ENCODE assay signal across 9 cellular contexts in genomic region chrX:154730271-154730883, GRCh38. TPM values are rescaled to one million over a fixed set of nuclear protein-coding genes. Genes with fewer than 3 reads are reported as not detected.
DNase-seq lines count a peak whose midpoint lies in the region; ATAC-seq and TF ChIP-seq lines count a peak whose summit lies in the region.
"Had no signal": no experiment of that assay in that cellular context is flagged by ENCODE, and none has a peak within 500 bp of the region (broad histone marks: within the 10 kb centered on the region; RNA-seq: fewer than 3 reads in every experiment).

No MANE protein-coding gene starts in this region.

- no peaks in the 10 kb centered on the region for H3K27me3 ChIP-seq in RWPE2 (ENCODE audit: insufficient read depth, poor library complexity, severe bottlenecking)
- no peaks in the 10 kb centered on the region for H3K27me3 ChIP-seq in esophagus muscularis mucosa

- H3K36me3 ChIP-seq in RWPE2 (ENCODE audit: low read depth) (no peaks in the 10 kb centered on the region), esophagus muscularis mucosa (no peaks in the 10 kb centered on the region)

- 43% methylated on average over 6 of the region's 6 CpGs for WGBS in esophagus muscularis mucosa

- H3K4me1 ChIP-seq in RWPE2 (ENCODE audit: insufficient read depth, poor library complexity, severe bottlenecking) (peaks cover 76% of the 10 kb centered on the region), esophagus muscularis mucosa (peaks cover 88 to 99% (median 96%) of the 10 kb centered on the region in 4 donors)

- peak overlapping the region; percentile 95 to 99 for H3K27ac Mint-ChIP-seq in natural killer cell treated with Interleukin-12 subunit alpha and Interleukin-12 subunit beta and Interleukin-15 and Interleukin-18, amount 100 ng/mL, for 72 hours

- TF ChIP-seq EP300 in esophagus muscularis mucosa (IDR thresholded peaks at IDR 0.05): no peak

- H3K4me3 Mint-ChIP-seq in natural killer cell treated with Interleukin-12 subunit alpha and Interleukin-12 subunit beta and Interleukin-15 and Interleukin-18, amount 100 ng/mL, for 72 hours: peak overlapping the region; percentile 83

- ATAC-seq in RWPE2 (ENCODE audit: low read depth) (peak; percentile 17; the same call in 2 of the 3 replicates), HG03135 (IDR thresholded peaks at IDR 0.05; ENCODE audit: unreplicated experiment) (no peak)
- ATAC-seq in natural killer cell treated with Interleukin-12 subunit alpha and Interleukin-12 subunit beta and Interleukin-15 and Interleukin-18, amount 100 ng/mL, for 72 hours: no peak

- H3K27ac ChIP-seq in RWPE2 (ENCODE audit: poor library complexity, severe bottlenecking) (peak overlapping the region; percentile 84), esophagus muscularis mucosa (replicated peaks in 1 of 4) (peak overlapping the region; percentile 75 to 86 (median 84))

- intact Hi-C loops in esophagus muscularis mucosa (cut with DNase I): no loop called here

- H3K36me3 Mint-ChIP-seq in natural killer cell treated with Interleukin-12 subunit alpha and Interleukin-12 subunit beta and Interleukin-15 and Interleukin-18, amount 100 ng/mL, for 72 hours: peaks cover 14% of the 10 kb centered on the region

- H3K9me3 ChIP-seq in RWPE2 (ENCODE audit: severe bottlenecking) (no peaks in the 10 kb centered on the region), esophagus muscularis mucosa (no peaks in the 10 kb centered on the region)

- TF ChIP-seq CTCF in RWPE2 (IDR thresholded peaks at IDR 0.05; ENCODE audit: poor library complexity, severe bottlenecking) (no peak), esophagus muscularis mucosa (IDR thresholded peaks at IDR 0.05) (no peak)

- H3K4me1 Mint-ChIP-seq in natural killer cell treated with Interleukin-12 subunit alpha and Interleukin-12 subunit beta and Interleukin-15 and Interleukin-18, amount 100 ng/mL, for 72 hours (ENCODE audit: low read depth in 2 of 2): peaks cover 78 to 97% of the 10 kb centered on the region in 2 donors

- DNase-seq in AG20443 (ENCODE audit: low spot score) (peak; percentile 35), RWPE2 (ENCODE audit: low spot score) (no peak), esophagus muscularis mucosa (ENCODE audit: extremely low spot score) (no peak), DMS153 treated with DMSO at 0.1 percent for 48 hours (lab: John Stamatoyannopoulos, UW; ENCODE audit: unreplicated experiment) (no peak)
- no peak for DNase-seq in natural killer cell treated with Interleukin-12 subunit alpha and Interleukin-12 subunit beta and Interleukin-15 and Interleukin-18, amount 100 ng/mL, for 72 hours (ENCODE audit: low spot score)
- DNase-seq in stimulated activated CD4-positive, alpha-beta T cell treated with anti-CD3 and anti-CD28 coated beads, Interleukin-4, amount 100 ng/mL, for 1 hour: no peak
- no peak for DNase-seq in activated CD8-positive, alpha-beta memory T cell treated with anti-CD3 and anti-CD28 coated beads, Interleukin-2, amount 50 U/mL, for 48 hours
- DNase-seq: NCI-H187 had no signal

- no peak overlapping the region for H3K4me3 ChIP-seq in RWPE2 (ENCODE audit: severe bottlenecking)
- H3K4me3 ChIP-seq in esophagus muscularis mucosa: no peak overlapping the region

- H3K27me3 Mint-ChIP-seq in natural killer cell treated with Interleukin-12 subunit alpha and Interleukin-12 subunit beta and Interleukin-15 and Interleukin-18, amount 100 ng/mL, for 72 hours: peaks cover 0 to 2% of the 10 kb centered on the region in 2 donors

- TF ChIP-seq POLR2A in esophagus muscularis mucosa (IDR thresholded peaks at IDR 0.05; ENCODE audit: low read depth): no peak

- H3K9me3 Mint-ChIP-seq in natural killer cell treated with Interleukin-12 subunit alpha and Interleukin-12 subunit beta and Interleukin-15 and Interleukin-18, amount 100 ng/mL, for 72 hours: no peaks in the 10 kb centered on the region

RNA-seq across cellular contexts. Expression of gene GAB3, which starts 20.5 kb away (rescaled TPM):
- total RNA-seq in esophagus muscularis mucosa: 1 to 10 TPM; 3.9 to 7.3 (median 5.2) TPM
- total RNA-seq in natural killer cell treated with Interleukin-12 subunit alpha and Interleukin-12 subunit beta and Interleukin-15 and Interleukin-18, amount 100 ng/mL, for 72 hours: 10 to 100 TPM; 20.3 to 28.3 TPM

RNA-seq across cellular contexts. Expression of gene DKC1, which starts 32.3 kb away (rescaled TPM):
- total RNA-seq in esophagus muscularis mucosa: 10 to 100 TPM; 18.3 to 29.9 (median 24.9) TPM
- 100 to 1,000 TPM in 1 of 2 donors, 10 to 100 TPM in 1; 91.6 to 173 TPM for total RNA-seq in natural killer cell treated with Interleukin-12 subunit alpha and Interleukin-12 subunit beta and Interleukin-15 and Interleukin-18, amount 100 ng/mL, for 72 hours
